ENCODE assay signal across 15 cellular contexts in the genomic region with DNA sequence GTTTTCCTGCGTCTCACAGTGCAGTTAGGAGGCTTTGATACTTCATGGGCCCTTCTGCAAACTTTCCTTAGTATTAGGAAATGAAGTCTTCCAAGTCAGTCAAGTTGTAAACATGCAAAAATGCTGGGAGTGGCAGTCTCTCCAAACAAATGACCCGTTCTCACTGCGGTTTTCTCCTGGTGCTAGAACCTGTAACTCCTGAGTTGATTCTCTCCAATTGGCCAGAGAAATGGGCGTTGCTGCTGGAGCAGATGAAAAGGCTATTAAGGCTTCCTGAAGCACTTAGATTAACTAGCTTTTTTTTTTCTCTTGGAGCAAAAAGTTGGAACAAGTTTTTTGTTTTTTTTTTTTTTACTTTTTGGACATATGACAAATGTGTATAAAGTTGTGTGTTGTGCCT.
A peak's percentile ranks its signal among the peaks of the same experiment; 100 is the strongest.
DNase-seq lines count a peak whose midpoint lies in the region; ATAC-seq and TF ChIP-seq lines count a peak whose summit lies in the region.
"Had no signal": no experiment of that assay in that cellular context is flagged by ENCODE, and none has a peak within 500 bp of the region (broad histone marks: within the 10 kb centered on the region; RNA-seq: fewer than 3 reads in every experiment).

No MANE protein-coding gene starts in this region.

- no peak overlapping the region for H3K4me3 ChIP-seq in HAP-1
- H3K4me3 ChIP-seq in thoracic aorta: peak overlapping the region; percentile 51
- H3K4me3 ChIP-seq: skin epidermis had no signal

- CTCF ChIA-PET in activated naive CD4-positive, alpha-beta T cell treated with anti-CD3 and anti-CD28 coated beads for 36 hours (lab: Charles Lee): no interaction called here

- H3K27me3 ChIP-seq in HAP-1 (ENCODE audit: low read depth): no peaks in the 10 kb centered on the region
- H3K27me3 ChIP-seq in thoracic aorta (replicated peaks; ENCODE audit: insufficient read depth): no peaks in the 10 kb centered on the region

- no peaks in the 10 kb centered on the region for H3K9me3 ChIP-seq in HAP-1
- H3K9me3 ChIP-seq in thoracic aorta: no peaks in the 10 kb centered on the region

- no peaks in the 10 kb centered on the region for H3K36me3 Mint-ChIP-seq in activated naive CD4-positive, alpha-beta T cell treated with anti-CD3 and anti-CD28 coated beads for 36 hours (ENCODE audit: low read depth)

- no peaks in the 10 kb centered on the region for H3K4me1 Mint-ChIP-seq in activated naive CD4-positive, alpha-beta T cell treated with anti-CD3 and anti-CD28 coated beads for 36 hours (ENCODE audit: low read depth)

- DNase-seq in HAP-1 (ENCODE audit: low spot score in 2 of 2): peak; percentile 32 to 53
- peak; percentile 79 for DNase-seq in astrocyte of the hippocampus (ENCODE audit: low read depth, low spot score)
- DNase-seq in iris pigment epithelial cell (ENCODE audit: low read depth): peak; percentile 55
- DNase-seq in thoracic aorta (ENCODE audit: low spot score): no peak
- no peak for DNase-seq in activated naive CD4-positive, alpha-beta T cell treated with anti-CD3 and anti-CD28 coated beads for 36 hours
- no peak for DNase-seq in stimulated activated CD4-positive, alpha-beta T cell treated with anti-CD3 and anti-CD28 coated beads, Interleukin-2, amount 100 ng/mL, for 24 hours
- DNase-seq: effector CD8-positive, alpha-beta T cell; GDM1; left ventricle myocardium superior; NCI-H524 treated with DMSO at 0.1 percent for 48 hours; T-helper 17 cell had no signal

- H3K9me3 Mint-ChIP-seq in activated naive CD4-positive, alpha-beta T cell treated with anti-CD3 and anti-CD28 coated beads for 36 hours: no peaks in the 10 kb centered on the region
- H3K9me3 Mint-ChIP-seq: stimulated activated naive CD8-positive, alpha-beta T cell treated with anti-CD3 and anti-CD28 coated beads, Interleukin-15, Interleukin-2, amounts not matched to agents 100 ng/mL and 50 ng/mL, for 24 hours had no signal

- peaks cover 5% of the 10 kb centered on the region for H3K4me1 ChIP-seq in HAP-1
- H3K4me1 ChIP-seq in thoracic aorta (ENCODE audit: control insufficient read depth in 1 of 2, low read depth in 2 of 2): peaks cover 35 to 65% of the 10 kb centered on the region in 2 donors

- intact Hi-C loops in activated naive CD4-positive, alpha-beta T cell treated with anti-CD3 and anti-CD28 coated beads for 36 hours (cut with micrococcal nuclease): no loop called here

- in situ Hi-C loops in HAP-1 (cut with MboI; ENCODE audit: low sequenced_read_pairs): no loop called here

- no peak overlapping the region for H3K4me3 Mint-ChIP-seq in activated naive CD4-positive, alpha-beta T cell treated with anti-CD3 and anti-CD28 coated beads for 36 hours
- H3K4me3 Mint-ChIP-seq: stimulated activated naive CD8-positive, alpha-beta T cell treated with anti-CD3 and anti-CD28 coated beads, Interleukin-15, Interleukin-2, amounts not matched to agents 100 ng/mL and 50 ng/mL, for 24 hours had no signal

- no peak for TF ChIP-seq CTCF in thoracic aorta (IDR thresholded peaks at IDR 0.05)

- no peaks in the 10 kb centered on the region for H3K36me3 ChIP-seq in HAP-1 (replicated peaks)
- H3K36me3 ChIP-seq in thoracic aorta: no peaks in the 10 kb centered on the region

- no peaks in the 10 kb centered on the region for H3K27me3 Mint-ChIP-seq in activated naive CD4-positive, alpha-beta T cell treated with anti-CD3 and anti-CD28 coated beads for 36 hours (ENCODE audit: low read depth)
- H3K27me3 Mint-ChIP-seq: stimulated activated naive CD8-positive, alpha-beta T cell treated with anti-CD3 and anti-CD28 coated beads, Interleukin-15, Interleukin-2, amounts not matched to agents 100 ng/mL and 50 ng/mL, for 24 hours; T-helper 17 cell had no signal

- H3K27ac Mint-ChIP-seq in activated naive CD4-positive, alpha-beta T cell treated with anti-CD3 and anti-CD28 coated beads for 36 hours: no peak overlapping the region
- H3K27ac Mint-ChIP-seq: stimulated activated naive CD8-positive, alpha-beta T cell treated with anti-CD3 and anti-CD28 coated beads, Interleukin-15, Interleukin-2, amounts not matched to agents 100 ng/mL and 50 ng/mL, for 24 hours had no signal

- ATAC-seq in thoracic aorta (ENCODE audit: insufficient number of reproducible peaks, low FRiP score, low read depth) (no peak), HG03108 (IDR thresholded peaks at IDR 0.05; ENCODE audit: unreplicated experiment) (no peak), HG02973 (IDR thresholded peaks at IDR 0.05; ENCODE audit: unreplicated experiment) (no peak)
- ATAC-seq: left ventricle myocardium superior, T-helper 17 cell had no signal

- H3K27ac ChIP-seq in thoracic aorta: no peak overlapping the region

Comparison
In these comparisons a context has a peak if more than half of its experiments do, and no peak if none do; other contexts are left out.
1. DNase-seq: peak in HAP-1 (2 of 2), astrocyte of the hippocampus (single experiment) and iris pigment epithelial cell (single experiment); none in thoracic aorta (single experiment), activated naive CD4-positive, alpha-beta T cell treated with anti-CD3 and anti-CD28 coated beads for 36 hours (single experiment) and stimulated activated CD4-positive, alpha-beta T cell treated with anti-CD3 and anti-CD28 coated beads, Interleukin-2, amount 100 ng/mL, for 24 hours (0 of 2).